11 cellular contexts compared by ENCODE assay signal in the genomic region with DNA sequence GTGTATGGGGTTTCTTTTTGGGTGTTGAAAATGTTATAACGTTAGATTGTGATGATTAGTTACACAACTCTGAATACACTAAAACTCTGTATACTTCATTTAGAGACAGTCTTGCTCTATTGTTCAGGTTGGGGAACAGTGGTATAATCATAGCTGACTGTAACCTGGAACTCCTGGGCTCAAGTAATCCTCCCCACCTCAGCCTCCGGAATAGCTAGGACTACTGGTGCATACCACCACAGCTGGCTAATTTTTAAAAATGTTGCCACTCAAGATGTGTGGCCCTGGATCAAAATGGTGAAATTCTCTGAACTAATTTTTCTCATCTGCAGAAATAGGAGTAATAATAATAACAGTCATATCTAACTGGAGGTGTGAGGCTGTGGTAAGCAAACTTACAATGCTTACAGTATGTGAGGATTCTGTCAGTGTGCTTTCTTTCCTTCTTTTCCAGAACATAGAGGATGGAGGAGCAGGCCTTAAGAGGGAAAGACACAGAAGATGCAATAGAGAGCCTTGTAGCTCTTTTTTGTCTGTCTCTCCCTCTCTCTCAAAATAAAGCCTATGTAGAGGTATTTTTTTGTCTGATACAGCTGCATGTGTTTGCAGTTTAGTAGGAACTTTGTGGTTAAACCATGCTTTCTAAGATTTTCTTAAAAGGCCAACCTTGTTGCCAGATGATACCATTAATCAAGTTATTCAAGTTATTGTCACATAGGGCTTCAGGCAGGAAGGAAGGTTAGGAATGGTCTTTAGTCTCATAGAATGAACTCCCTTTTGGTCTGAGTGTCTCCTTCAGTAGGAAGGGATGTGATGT. TPM values are rescaled to one million over a fixed set of nuclear protein-coding genes. Genes with fewer than 3 reads are reported as not detected.
DNase-seq lines count a peak whose midpoint lies in the region; ATAC-seq and TF ChIP-seq lines count a peak whose summit lies in the region.
"Had no signal": no experiment of that assay in that cellular context is flagged by ENCODE, and none has a peak within 500 bp of the region (broad histone marks: within the 10 kb centered on the region; RNA-seq: fewer than 3 reads in every experiment).

No MANE protein-coding gene starts in this region.

- H3K36me3 ChIP-seq in CD4-positive, alpha-beta memory T cell (ENCODE audit: insufficient read depth, low read length): peaks cover 12% of the 10 kb centered on the region
- H3K36me3 ChIP-seq in HEK293 (ENCODE audit: control insufficient read depth in 2 of 2, insufficient read depth in 1 of 2, low read length in 2 of 2): peaks cover 0 to 16% of the 10 kb centered on the region in 2 experiments; a peak in 1 of 3 replicates

- DNase-seq in CD4-positive, alpha-beta memory T cell: no peak
- no peak for DNase-seq in activated naive CD8-positive, alpha-beta T cell treated with anti-CD3 and anti-CD28 coated beads, Interleukin-2, amount 50 U/mL, for 24 hours
- DNase-seq in natural killer cell (no peak), GDM1 (lab: John Stamatoyannopoulos, UW) (no peak)
- no peak for DNase-seq in activated effector memory CD4-positive, alpha-beta T cell treated with anti-CD3 and anti-CD28 coated beads, Interleukin-2, amount 50 U/mL, for 16 hours
- DNase-seq: DMS79 treated with DMSO at 0.1 percent for 48 hours, NCI-H1048, upper lobe of right lung had no signal

- H3K36me3 Mint-ChIP-seq in CD4-positive, alpha-beta memory T cell: peaks cover 0 to 16% of the 10 kb centered on the region in 2 donors
- H3K36me3 Mint-ChIP-seq in activated naive CD8-positive, alpha-beta T cell treated with anti-CD3 and anti-CD28 coated beads, Interleukin-2, amount 50 U/mL, for 24 hours (ENCODE audit: low read depth): peaks cover 7% of the 10 kb centered on the region
- H3K36me3 Mint-ChIP-seq in natural killer cell: peaks cover 10% of the 10 kb centered on the region

- no peak for ATAC-seq in activated naive CD8-positive, alpha-beta T cell treated with anti-CD3 and anti-CD28 coated beads, Interleukin-2, amount 50 U/mL, for 24 hours
- ATAC-seq in natural killer cell: peak; percentile 19 to 33 (median 27)
- no peak for ATAC-seq in GM18867 (IDR thresholded peaks at IDR 0.05; ENCODE audit: unreplicated experiment)
- ATAC-seq: HCT116, upper lobe of right lung had no signal

- no peaks in the 10 kb centered on the region for H3K27me3 Mint-ChIP-seq in CD4-positive, alpha-beta memory T cell
- H3K27me3 Mint-ChIP-seq in activated naive CD8-positive, alpha-beta T cell treated with anti-CD3 and anti-CD28 coated beads, Interleukin-2, amount 50 U/mL, for 24 hours: no peaks in the 10 kb centered on the region
- no peaks in the 10 kb centered on the region for H3K27me3 Mint-ChIP-seq in natural killer cell (ENCODE audit: low read depth in 2 of 2)

- H3K27ac ChIP-seq in CD4-positive, alpha-beta memory T cell (ENCODE audit: low read depth, low read length): no peak overlapping the region
- no peak overlapping the region for H3K27ac ChIP-seq in HEK293 (ENCODE audit: extremely low read depth, low read depth, low read length)
- H3K27ac ChIP-seq: upper lobe of right lung had no signal

- H3K4me1 Mint-ChIP-seq in CD4-positive, alpha-beta memory T cell: peaks cover 44 to 90% (median 68%) of the 10 kb centered on the region in 4 donors
- H3K4me1 Mint-ChIP-seq in activated naive CD8-positive, alpha-beta T cell treated with anti-CD3 and anti-CD28 coated beads, Interleukin-2, amount 50 U/mL, for 24 hours: peaks cover 87% of the 10 kb centered on the region
- peaks cover 73 to 76% of the 10 kb centered on the region in 2 donors for H3K4me1 Mint-ChIP-seq in natural killer cell

- CTCF ChIA-PET in CD4-positive, alpha-beta memory T cell (lab: Charles Lee; ENCODE audit: partially characterized antibody): interaction anchor here (2.4 kb wide), 1 partner anchor 88 kb away, joined by 10 read pairs; no protein-coding TSS in a partner anchor
- CTCF ChIA-PET in HEK293 (lab: Yijun Ruan, JAX): interaction anchor here (0.6 to 1.1 kb wide), 2 partner anchors 11 to 20 kb away, joined by 3 read pairs; no protein-coding TSS in a partner anchor

- H3K4me3 Mint-ChIP-seq in CD4-positive, alpha-beta memory T cell: peak overlapping the region in 5 of 8 donors; percentile 29 to 51 (median 49)
- peak overlapping the region; percentile 32 for H3K4me3 Mint-ChIP-seq in activated naive CD8-positive, alpha-beta T cell treated with anti-CD3 and anti-CD28 coated beads, Interleukin-2, amount 50 U/mL, for 24 hours
- peak overlapping the region; percentile 68 for H3K4me3 Mint-ChIP-seq in natural killer cell

- TF ChIP-seq CTCF in HEK293 (tag by site-specific recombination; IDR thresholded peaks at IDR 0.05) (no peak), natural killer cell (IDR thresholded peaks at IDR 0.05) (no peak)

- no peaks in the 10 kb centered on the region for H3K27me3 ChIP-seq in CD4-positive, alpha-beta memory T cell (ENCODE audit: insufficient read depth, low read length)
- H3K27me3 ChIP-seq: upper lobe of right lung had no signal

- intact Hi-C loops in CD4-positive, alpha-beta memory T cell (cut with micrococcal nuclease): no loop called here
- intact Hi-C loops in natural killer cell (cut with micrococcal nuclease): loop anchor here (2.0 kb wide), 1 partner anchor 14 kb away; no protein-coding TSS in a partner anchor

- H3K9me3 ChIP-seq in CD4-positive, alpha-beta memory T cell (ENCODE audit: control insufficient read depth in 1 of 2, low read length in 2 of 2): no peaks in the 10 kb centered on the region
- H3K9me3 ChIP-seq in HEK293 (ENCODE audit: control insufficient read depth, insufficient read depth, low read depth, low read length): no peaks in the 10 kb centered on the region
- H3K9me3 ChIP-seq: upper lobe of right lung had no signal

- peaks cover 83% of the 10 kb centered on the region for H3K4me1 ChIP-seq in CD4-positive, alpha-beta memory T cell (ENCODE audit: insufficient read depth, low read length)
- peaks cover 6% of the 10 kb centered on the region; the same call in 1 of the 2 replicates for H3K4me1 ChIP-seq in HEK293 (ENCODE audit: control insufficient read depth, insufficient read depth, low read length)

- POLR2A ChIA-PET in CD4-positive, alpha-beta memory T cell (lab: Charles Lee; ENCODE audit: partially characterized antibody): interaction anchor here (1.1 kb wide), 1 partner anchor 17 kb away, joined by 3 read pairs; no protein-coding TSS in a partner anchor
- POLR2A ChIA-PET in HEK293 (lab: Yijun Ruan, JAX): interaction anchor here (0.7 kb wide), 1 partner anchor 10 kb away, joined by 3 read pairs; no protein-coding TSS in a partner anchor

- H3K9me3 Mint-ChIP-seq in CD4-positive, alpha-beta memory T cell: no peaks in the 10 kb centered on the region
- H3K9me3 Mint-ChIP-seq in activated naive CD8-positive, alpha-beta T cell treated with anti-CD3 and anti-CD28 coated beads, Interleukin-2, amount 50 U/mL, for 24 hours: no peaks in the 10 kb centered on the region
- H3K9me3 Mint-ChIP-seq in natural killer cell: no peaks in the 10 kb centered on the region

- H3K4me3 ChIP-seq in CD4-positive, alpha-beta memory T cell (ENCODE audit: low read length in 2 of 2): no peak overlapping the region
- H3K4me3 ChIP-seq in HEK293 (ENCODE audit: low read depth, low read length): no peak overlapping the region
- H3K4me3 ChIP-seq: upper lobe of right lung had no signal

- peak overlapping the region; percentile 68 to 93 (median 81) for H3K27ac Mint-ChIP-seq in CD4-positive, alpha-beta memory T cell
- H3K27ac Mint-ChIP-seq in activated naive CD8-positive, alpha-beta T cell treated with anti-CD3 and anti-CD28 coated beads, Interleukin-2, amount 50 U/mL, for 24 hours: peak overlapping the region; percentile 55
- H3K27ac Mint-ChIP-seq in natural killer cell: peak overlapping the region; percentile 90 to 94

TF ChIP-seq in HEK293, 187 proteins besides CTCF, POLR2A, EP300 and RAD21:
- no peak for TF ChIP-seq ZNF239 (tag by site-specific recombination; IDR thresholded peaks at IDR 0.05)
- TF ChIP-seq BCL6B (tag by site-specific recombination; IDR thresholded peaks at IDR 0.05): peak; percentile 88
- TF ChIP-seq ZNF548 (tag by site-specific recombination; IDR thresholded peaks at IDR 0.05): no peak

RNA-seq across cellular contexts. Expression of gene ADD1, which starts 7.5 kb away (rescaled TPM):
- total RNA-seq in CD4-positive, alpha-beta memory T cell: 100 to 1,000 TPM; 289 to 293 TPM
- polyA plus RNA-seq in CD4-positive, alpha-beta memory T cell: 100 to 1,000 TPM; 159 to 171 TPM
- 100 to 1,000 TPM; 383 to 465 (median 452) TPM for total RNA-seq in natural killer cell

RNA-seq across cellular contexts. Expression of gene SH3BP2, which starts 58.3 kb away (rescaled TPM):
- 10 to 100 TPM; 37.9 to 44.3 TPM for total RNA-seq in CD4-positive, alpha-beta memory T cell
- polyA plus RNA-seq in CD4-positive, alpha-beta memory T cell: 10 to 100 TPM in 1 of 2 donors, 1 to 10 TPM in 1; 3.8 to 16.3 TPM
- 100 to 1,000 TPM; 213 to 283 (median 221) TPM for total RNA-seq in natural killer cell

Comparison
In these comparisons a context has a peak if more than half of its experiments do, and no peak if none do; other contexts are left out.
1. ATAC-seq: peak in natural killer cell (3 of 3); none in activated naive CD8-positive, alpha-beta T cell treated with anti-CD3 and anti-CD28 coated beads, Interleukin-2, amount 50 U/mL, for 24 hours (single experiment) and GM18867 (single experiment).
2. RNA of gene SH3BP2, which starts 58.3 kb away (total RNA-seq): 213 to 283 TPM in natural killer cell; 37.9 to 44.3 TPM in CD4-positive, alpha-beta memory T cell; every median in the first group is over 4 times any median in the second.
3. Peak in every context shown above with its lines, with median percentiles within 50 percentile points of each other: H3K27ac Mint-ChIP-seq and H3K4me3 Mint-ChIP-seq.